ENCODE assay signal across 28 cellular contexts in genomic region chr10:88895252-88895651, GRCh38. TPM values are rescaled to one million over a fixed set of nuclear protein-coding genes. Genes with fewer than 3 reads are reported as not detected.
DNase-seq lines count a peak whose midpoint lies in the region; ATAC-seq, FAIRE-seq and TF ChIP-seq lines count a peak whose summit lies in the region.
"Had no signal": no experiment of that assay in that cellular context is flagged by ENCODE, and none has a peak within 500 bp of the region (broad histone marks: within the 10 kb centered on the region; RNA-seq: fewer than 3 reads in every experiment).

No MANE protein-coding gene starts in this region.

- no peak for ATAC-seq in CD4-positive, alpha-beta T cell (ENCODE audit: poor library complexity)
- ATAC-seq in HG03460 (IDR thresholded peaks at IDR 0.05; ENCODE audit: unreplicated experiment) (peak; percentile 57), GM12878 (peak; percentile 36; the same call in 2 of the 3 replicates)
- ATAC-seq: activated CD8-positive, alpha-beta T cell treated with anti-CD3 and anti-CD28 coated beads for 36 hours; activated naive CD8-positive, alpha-beta T cell treated with anti-CD3 and anti-CD28 coated beads, Interleukin-2, amount 50 U/mL, for 24 hours; body of pancreas; heart right ventricle; naive thymus-derived CD4-positive, alpha-beta T cell had no signal

- H3K27ac Mint-ChIP-seq in CD4-positive, alpha-beta T cell = peak overlapping the region; percentile 13
- no peak overlapping the region for H3K27ac Mint-ChIP-seq in activated CD4-positive, alpha-beta memory T cell treated with anti-CD3 and anti-CD28 coated beads, Interleukin-2, amount 10 ng/mL, durations not matched to agents 7 days and 5 days
- H3K27ac Mint-ChIP-seq: activated CD8-positive, alpha-beta T cell treated with anti-CD3 and anti-CD28 coated beads for 36 hours; HFFc6 had no signal

- H3K79me2 ChIP-seq in GM12878 (ENCODE audit: control insufficient read depth, insufficient read depth, low read length) = peaks cover 88% of the 10 kb centered on the region

- TF ChIP-seq RAD21 in GM12878 (IDR thresholded peaks at IDR 0.05; ENCODE audit: insufficient read depth, low read depth, low read length) = no peak

- no peak for FAIRE-seq in GM12878 (lab: Jason Lieb, UNC)

- CTCF ChIA-PET in CD4-positive, alpha-beta T cell (lab: Charles Lee) = no interaction called here
- CTCF ChIA-PET in GM12878 (lab: Yijun Ruan, JAX) = interaction anchor here (1.1 to 2.2 kb wide), 6 partner anchors 10 to 92 kb away, joined by 3 to 8 read pairs (median 4); no protein-coding TSS in a partner anchor
- CTCF ChIA-PET in activated CD4-positive, alpha-beta memory T cell treated with anti-CD3 and anti-CD28 coated beads, Interleukin-2, amount 10 ng/mL, durations not matched to agents 7 days and 5 days (lab: Charles Lee) = interaction anchor here (0.7 to 1.9 kb wide), 4 partner anchors 14 to 60 kb away, joined by 3 to 6 read pairs (median 4); no protein-coding TSS in a partner anchor

- BruUV-seq in GM12878 (replicated peaks; lab: Mats Ljungman, UMichigan) = no TSS peak

- no peak for TF ChIP-seq CTCF in CD4-positive, alpha-beta T cell (IDR thresholded peaks at IDR 0.05)
- no peak for TF ChIP-seq CTCF in GM12878 (IDR thresholded peaks at IDR 0.05 in 2 of 3, conservative IDR thresholded peaks at IDR 0.05 in 1 of 3; ENCODE audit: control insufficient read depth in 2 of 3, extremely low read depth in 1 of 3, insufficient read depth in 1 of 3, low read depth in 3 of 3, low read length in 3 of 3)
- TF ChIP-seq CTCF in breast epithelium (IDR thresholded peaks at IDR 0.05) = no peak

- no peaks in the 10 kb centered on the region for H4K20me1 ChIP-seq in GM12878 (ENCODE audit: control insufficient read depth, insufficient read depth)

- no peaks in the 10 kb centered on the region for H3K27me3 Mint-ChIP-seq in CD4-positive, alpha-beta T cell
- no peaks in the 10 kb centered on the region for H3K27me3 Mint-ChIP-seq in activated CD4-positive, alpha-beta memory T cell treated with anti-CD3 and anti-CD28 coated beads, Interleukin-2, amount 10 ng/mL, durations not matched to agents 7 days and 5 days
- H3K27me3 Mint-ChIP-seq: activated CD8-positive, alpha-beta T cell treated with anti-CD3 and anti-CD28 coated beads for 36 hours; activated naive CD8-positive, alpha-beta T cell treated with anti-CD3 and anti-CD28 coated beads, Interleukin-2, amount 50 U/mL, for 24 hours; naive thymus-derived CD4-positive, alpha-beta T cell had no signal

- H3K4me3 Mint-ChIP-seq in CD4-positive, alpha-beta T cell = no peak overlapping the region
- H3K4me3 Mint-ChIP-seq in activated CD4-positive, alpha-beta memory T cell treated with anti-CD3 and anti-CD28 coated beads, Interleukin-2, amount 10 ng/mL, durations not matched to agents 7 days and 5 days = no peak overlapping the region
- H3K4me3 Mint-ChIP-seq: activated CD8-positive, alpha-beta T cell treated with anti-CD3 and anti-CD28 coated beads for 36 hours; activated naive CD8-positive, alpha-beta T cell treated with anti-CD3 and anti-CD28 coated beads, Interleukin-2, amount 50 U/mL, for 24 hours; HFFc6; naive thymus-derived CD4-positive, alpha-beta T cell had no signal

- peaks cover 6% of the 10 kb centered on the region for H3K36me3 Mint-ChIP-seq in CD4-positive, alpha-beta T cell (ENCODE audit: low read depth)
- H3K36me3 Mint-ChIP-seq in activated CD4-positive, alpha-beta memory T cell treated with anti-CD3 and anti-CD28 coated beads, Interleukin-2, amount 10 ng/mL, durations not matched to agents 7 days and 5 days (ENCODE audit: low read depth) = peaks cover 48% of the 10 kb centered on the region

- 37% methylated on average over 1 of the region's 1 CpG for WGBS in GM12878 (ENCODE audit: insufficient coverage, insufficient replicate concordance, low lambda C conversion rate, missing lambda C conversion rate)

- H3K9ac ChIP-seq in GM12878 (ENCODE audit: control insufficient read depth, insufficient read depth, low read length) = no peak overlapping the region
- H3K9ac ChIP-seq in rectal smooth muscle tissue (ENCODE audit: low read length) = no peak overlapping the region
- H3K9ac ChIP-seq: GM23248 had no signal

- no peak overlapping the region for H3K4me2 ChIP-seq in GM12878 (ENCODE audit: control insufficient read depth, insufficient read depth)

- in situ Hi-C loops in GM12878 (cut with MboI) = no loop called here

- no peaks in the 10 kb centered on the region for H3K9me3 Mint-ChIP-seq in CD4-positive, alpha-beta T cell
- no peaks in the 10 kb centered on the region for H3K9me3 Mint-ChIP-seq in activated CD4-positive, alpha-beta memory T cell treated with anti-CD3 and anti-CD28 coated beads, Interleukin-2, amount 10 ng/mL, durations not matched to agents 7 days and 5 days
- H3K9me3 Mint-ChIP-seq: activated CD8-positive, alpha-beta T cell treated with anti-CD3 and anti-CD28 coated beads for 36 hours; activated naive CD8-positive, alpha-beta T cell treated with anti-CD3 and anti-CD28 coated beads, Interleukin-2, amount 50 U/mL, for 24 hours; HFFc6; naive thymus-derived CD4-positive, alpha-beta T cell had no signal

- no peak for DNase-seq in CD4-positive, alpha-beta T cell
- DNase-seq in GM12878 (ENCODE audit: low read depth, low spot score) (no peak), MV-4-11 (lab: John Stamatoyannopoulos, UW) (no peak), breast epithelium (ENCODE audit: low spot score in 2 of 2) (no peak)
- DNase-seq in activated CD4-positive, alpha-beta T cell treated with anti-CD3 and anti-CD28 coated beads, Interleukin-2, amount 50 U/mL, for 4 hours = no peak
- DNase-seq in activated CD4-positive, alpha-beta memory T cell treated with anti-CD3 and anti-CD28 coated beads, Interleukin-2, amount 10 ng/mL, durations not matched to agents 7 days and 5 days = no peak
- DNase-seq: activated CD4-positive, CD25-positive, alpha-beta regulatory T cell; activated CD8-positive, alpha-beta T cell treated with anti-CD3 and anti-CD28 coated beads for 36 hours; activated effector memory CD4-positive, alpha-beta T cell treated with Interleukin-2 at 50 U/mL for 16 hours; activated naive CD8-positive, alpha-beta T cell treated with anti-CD3 and anti-CD28 coated beads, Interleukin-2, amount 50 U/mL, for 24 hours; body of pancreas; GM23248; heart right ventricle; HFFc6; Karpas-422; mesendoderm; naive thymus-derived CD4-positive, alpha-beta T cell; NCI-H1694 treated with DMSO at 0.1 percent for 48 hours; nucleus accumbens; SHP77; stimulated activated CD4-positive, alpha-beta T cell treated with anti-CD3 and anti-CD28 coated beads, Interleukin-2, amount 100 ng/mL, for 24 hours had no signal

- H3K36me3 ChIP-seq in GM12878 (ENCODE audit: control insufficient read depth in 2 of 2, insufficient read depth in 2 of 2, low read length in 1 of 2) (no peaks in the 10 kb centered on the region), rectal smooth muscle tissue (ENCODE audit: control insufficient read depth, insufficient read depth, low read length) (peaks cover 6% of the 10 kb centered on the region), breast epithelium (no peaks in the 10 kb centered on the region)
- H3K36me3 ChIP-seq: heart right ventricle had no signal

- peaks cover 43% of the 10 kb centered on the region for H3K4me1 ChIP-seq in GM12878 (ENCODE audit: control insufficient read depth, insufficient read depth, low read length)
- H3K4me1 ChIP-seq in rectal smooth muscle tissue (ENCODE audit: control insufficient read depth, insufficient read depth, low read length) = peaks cover 3% of the 10 kb centered on the region
- H3K4me1 ChIP-seq in breast epithelium = no peaks in the 10 kb centered on the region
- H3K4me1 ChIP-seq: body of pancreas had no signal

- no peak for TF ChIP-seq EP300 in GM12878 (IDR thresholded peaks at IDR 0.05; ENCODE audit: borderline replicate concordance in 1 of 2, control insufficient read depth in 1 of 2, low read depth in 2 of 2, low read length in 2 of 2)

- H3K27me3 ChIP-seq in CD4-positive, alpha-beta T cell (ENCODE audit: control insufficient read depth, insufficient read depth, low read length) = no peaks in the 10 kb centered on the region
- no peaks in the 10 kb centered on the region for H3K27me3 ChIP-seq in GM12878 (replicated peaks in 1 of 2; ENCODE audit: control insufficient read depth in 2 of 2, insufficient read depth in 2 of 2, low read length in 1 of 2)
- no peaks in the 10 kb centered on the region for H3K27me3 ChIP-seq in rectal smooth muscle tissue (ENCODE audit: control insufficient read depth, insufficient read depth, low read length)
- H3K27me3 ChIP-seq in breast epithelium = no peaks in the 10 kb centered on the region
- H3K27me3 ChIP-seq: body of pancreas, heart right ventricle had no signal

- H3K27ac ChIP-seq in CD4-positive, alpha-beta T cell (ENCODE audit: low read depth, low read length) = no peak overlapping the region
- H3K27ac ChIP-seq in GM12878 (ENCODE audit: control insufficient read depth, insufficient read depth) = no peak overlapping the region
- H3K27ac ChIP-seq in rectal smooth muscle tissue (ENCODE audit: low read depth, low read length) = no peak overlapping the region
- no peak overlapping the region for H3K27ac ChIP-seq in breast epithelium
- H3K27ac ChIP-seq: body of pancreas, C4-2B, GM23248 had no signal

- no peak overlapping the region for H3K4me3 ChIP-seq in GM12878
- peak overlapping the region; percentile 21 for H3K4me3 ChIP-seq in rectal smooth muscle tissue (ENCODE audit: low read length)
- no peak overlapping the region for H3K4me3 ChIP-seq in breast epithelium
- H3K4me3 ChIP-seq: body of pancreas, GM23248, heart right ventricle, skin epidermis had no signal

- intact Hi-C loops in CD4-positive, alpha-beta T cell (cut with DNase I, micrococcal nuclease) = no loop called here
- intact Hi-C loops in GM12878 (cut with micrococcal nuclease; ENCODE audit: unreplicated experiment) (no loop called here), breast epithelium (cut with DNase I; ENCODE audit: low total_unique reads) (no loop called here)

- RAD21 ChIA-PET in GM12878 (lab: Charles Lee; ENCODE audit: unreplicated experiment) = interaction anchor here (0.8 to 1.3 kb wide), 4 partner anchors 10 to 59 kb away, joined by 3 to 6 read pairs (median 4); no protein-coding TSS in a partner anchor

- SMC1A ChIA-PET in GM12878 (lab: Charles Lee; ENCODE audit: uncharacterized antibody, unreplicated experiment) = interaction anchor here (0.9 to 5.2 kb wide), 6 partner anchors 12 to 60 kb away, joined by 4 to 50 read pairs (median 6); partner anchors contain the start of gene STAMBPL1

- POLR2A ChIA-PET in CD4-positive, alpha-beta T cell (lab: Charles Lee) = interaction anchor here (0.8 to 1.7 kb wide), 4 partner anchors 11 to 16 kb away, joined by 3 to 8 read pairs (median 3); partner anchors contain the start of gene STAMBPL1
- POLR2A ChIA-PET in GM12878 (lab: Charles Lee) = interaction anchor here (1.1 to 2.2 kb wide), 4 partner anchors 8 to 16 kb away, joined by 4 to 14 read pairs (median 6); no protein-coding TSS in a partner anchor
- POLR2A ChIA-PET in activated CD4-positive, alpha-beta memory T cell treated with anti-CD3 and anti-CD28 coated beads, Interleukin-2, amount 10 ng/mL, durations not matched to agents 7 days and 5 days (lab: Charles Lee) = interaction anchor here (0.7 to 0.9 kb wide), 2 partner anchors 13 to 15 kb away, joined by 3 to 4 read pairs; partner anchors contain the start of gene STAMBPL1

- H2AFZ ChIP-seq in GM12878 (ENCODE audit: control insufficient read depth, low read depth, low read length) = no peak overlapping the region; the same call in 1 of the 2 replicates
- H2AFZ ChIP-seq: GM23248 had no signal

- peaks cover 65% of the 10 kb centered on the region for H3K4me1 Mint-ChIP-seq in CD4-positive, alpha-beta T cell (ENCODE audit: low read depth)
- H3K4me1 Mint-ChIP-seq in activated CD4-positive, alpha-beta memory T cell treated with anti-CD3 and anti-CD28 coated beads, Interleukin-2, amount 10 ng/mL, durations not matched to agents 7 days and 5 days = peaks cover 51% of the 10 kb centered on the region

- TF ChIP-seq POLR2A in GM12878 (IDR thresholded peaks at IDR 0.05; ENCODE audit: low read depth, low read length) (no peak), breast epithelium (IDR thresholded peaks at IDR 0.05) (no peak)

- no peaks in the 10 kb centered on the region for H3K9me3 ChIP-seq in CD4-positive, alpha-beta T cell (ENCODE audit: control insufficient read depth, low read length)
- H3K9me3 ChIP-seq in GM12878 (replicated peaks; ENCODE audit: control insufficient read depth, insufficient read depth, low read length) (no peaks in the 10 kb centered on the region), breast epithelium (no peaks in the 10 kb centered on the region)
- H3K9me3 ChIP-seq: body of pancreas, heart right ventricle had no signal

RNA-seq across cellular contexts. Expression of gene STAMBPL1, which starts 15.2 kb away (rescaled TPM):
- total RNA-seq in CD4-positive, alpha-beta T cell = 10 to 100 TPM; 23.7 to 26.7 TPM
- 253 and 256 TPM in 2 replicates for total RNA-seq in GM12878 (2013; cell fraction: nucleolus; rRNA removed)
- total RNA-seq in GM12878 (2014; rRNA removed) (44.1 and 48.9 TPM in 2 replicates), GM12878 (2014; rRNA removed; fragmentation: Illumina TruSeq; extraction: Trizol) (28.8 and 29.0 TPM in 2 replicates), GM12878 (2021) (24.8 and 26.3 TPM in 2 replicates), breast epithelium (10 to 100 TPM; 17.1 to 21.0 (median 17.9) TPM)
- polyA plus RNA-seq in GM12878 (2011; ENCODE audit: low read depth) = 5.7 TPM
- polyA plus RNA-seq in GM12878 (2011; rRNA removed) (42.1 and 55.8 TPM in 2 replicates), GM12878 (2014; fragmentation: Illumina TruSeq; extraction: Trizol) (24.5 and 29.6 TPM in 2 replicates), GM12878 (2014; fragmentation: Nextera tagmentation; extraction: Ambion mirVana) (10 to 100 TPM in 1 of 2 experiments, 1 to 10 TPM in 1; 7.5 to 13.0 TPM), GM12878 (2014; rRNA removed) (21.2 and 29.6 TPM in 2 replicates), GM12878 (2016; fragmentation: Nextera tagmentation; extraction: Ambion mirVana) (10 to 100 TPM; 21.0 to 21.5 TPM)
- polyA plus RNA-seq in GM12878 (2011; cell fraction: cytosol; rRNA removed) = 24.9 and 36.8 TPM in 2 replicates
- polyA plus RNA-seq in GM12878 (2011; cell fraction: nucleus; rRNA removed) = 48.4 and 51.8 TPM in 2 replicates
- polyA plus RNA-seq in GM12878 (2012) = 9.4 and 15.2 TPM in 2 replicates
- 28.0 and 32.3 TPM in 2 replicates for polyA minus RNA-seq in GM12878 (2011; rRNA and poly(A)+ RNA removed)
- polyA minus RNA-seq in GM12878 (2011; cell fraction: cytosol; rRNA and poly(A)+ RNA removed) = 9.8 and 14.3 TPM in 2 replicates
- 60.7 and 118 TPM in 2 replicates for polyA minus RNA-seq in GM12878 (2011; cell fraction: nucleus; rRNA and poly(A)+ RNA removed)
- total RNA-seq in activated CD4-positive, alpha-beta memory T cell treated with anti-CD3 and anti-CD28 coated beads, Interleukin-2, amount 10 ng/mL, durations not matched to agents 7 days and 5 days = 10 to 100 TPM; 43.2 to 48.5 TPM

RNA-seq across cellular contexts. Expression of gene ANKRD22, which starts 43.6 kb away (rescaled TPM):
- not detected for total RNA-seq in CD4-positive, alpha-beta T cell
- total RNA-seq in GM12878 (2013; cell fraction: nucleolus; rRNA removed) = not detected in 2 replicates
- total RNA-seq in GM12878 (2014; rRNA removed) (0.54 and 0.62 TPM in 2 replicates), GM12878 (2014; rRNA removed; fragmentation: Illumina TruSeq; extraction: Trizol) (0.51 and 0.98 TPM in 2 replicates), GM12878 (2021) (0.48 and 0.56 TPM in 2 replicates), breast epithelium (1 to 10 TPM in 1 of 3 donors, under 1 TPM in 1, not detected in 1; 0.59 to 1.6 TPM)
- polyA plus RNA-seq in GM12878 (2011; ENCODE audit: low read depth) = 0.16 TPM
- polyA plus RNA-seq in GM12878 (2011; rRNA removed) (0.52 and 0.59 TPM in 2 replicates), GM12878 (2014; fragmentation: Illumina TruSeq; extraction: Trizol) (0.95 and 1.1 TPM in 2 replicates), GM12878 (2014; fragmentation: Nextera tagmentation; extraction: Ambion mirVana) (1 to 10 TPM in 1 of 2 experiments, under 1 TPM in 1; 0.92 to 1.3 TPM), GM12878 (2014; rRNA removed) (0.59 and 0.96 TPM in 2 replicates), GM12878 (2016; fragmentation: Nextera tagmentation; extraction: Ambion mirVana) (under 1 TPM; 0.30 to 0.79 TPM)
- 0.17 and 0.22 TPM in 2 replicates for polyA plus RNA-seq in GM12878 (2011; cell fraction: cytosol; rRNA removed)
- polyA plus RNA-seq in GM12878 (2011; cell fraction: nucleus; rRNA removed) = 0.16 TPM in 1 of 2 replicates, not detected in the other
- polyA plus RNA-seq in GM12878 (2012) = 0.08 and 0.16 TPM in 2 replicates
- polyA minus RNA-seq in GM12878 (2011; rRNA and poly(A)+ RNA removed) = 0.15 TPM in 1 of 2 replicates, not detected in the other
- polyA minus RNA-seq in GM12878 (2011; cell fraction: cytosol; rRNA and poly(A)+ RNA removed) = not detected in 2 replicates
- polyA minus RNA-seq in GM12878 (2011; cell fraction: nucleus; rRNA and poly(A)+ RNA removed) = not detected in 2 replicates
- under 1 TPM; 0.15 to 0.18 TPM for total RNA-seq in activated CD4-positive, alpha-beta memory T cell treated with anti-CD3 and anti-CD28 coated beads, Interleukin-2, amount 10 ng/mL, durations not matched to agents 7 days and 5 days
- total RNA-seq: activated CD8-positive, alpha-beta T cell treated with anti-CD3 and anti-CD28 coated beads for 36 hours; cerebellum; fibroblast of villous mesenchyme; HFFc6 had no signal
- polyA plus RNA-seq: AG04450, GM23248 had no signal

RNA-seq across cellular contexts. Expression of gene ACTA2, which starts 57.3 kb away (rescaled TPM):
- total RNA-seq in CD4-positive, alpha-beta T cell = 1 to 10 TPM; 1.8 to 2.1 TPM
- 23.9 and 26.3 TPM in 2 replicates for total RNA-seq in GM12878 (2013; cell fraction: nucleolus; rRNA removed)
- 25.3 and 32.5 TPM in 2 replicates for total RNA-seq in GM12878 (2014; rRNA removed)
- 19.1 and 19.7 TPM in 2 replicates for total RNA-seq in GM12878 (2014; rRNA removed; fragmentation: Illumina TruSeq; extraction: Trizol)
- 38.4 and 39.2 TPM in 2 replicates for total RNA-seq in GM12878 (2021)
- polyA plus RNA-seq in GM12878 (2011; ENCODE audit: low read depth) = 43.4 TPM
- 18.1 and 32.2 TPM in 2 replicates for polyA plus RNA-seq in GM12878 (2011; rRNA removed)
- polyA plus RNA-seq in GM12878 (2011; cell fraction: cytosol; rRNA removed) = 54.6 and 70.4 TPM in 2 replicates
- polyA plus RNA-seq in GM12878 (2011; cell fraction: nucleus; rRNA removed) = 40.9 and 41.4 TPM in 2 replicates
- polyA plus RNA-seq in GM12878 (2012) = 45.7 and 60.9 TPM in 2 replicates
- polyA plus RNA-seq in GM12878 (2014; fragmentation: Illumina TruSeq; extraction: Trizol) = 39.5 and 39.9 TPM in 2 replicates
- 10 to 100 TPM in 1 of 2 experiments, 1 to 10 TPM in 1; 7.4 to 11.6 TPM for polyA plus RNA-seq in GM12878 (2014; fragmentation: Nextera tagmentation; extraction: Ambion mirVana)
- polyA plus RNA-seq in GM12878 (2014; rRNA removed) = 23.9 and 32.0 TPM in 2 replicates
- polyA plus RNA-seq in GM12878 (2016; fragmentation: Nextera tagmentation; extraction: Ambion mirVana) = 10 to 100 TPM; 75.4 to 78.2 TPM
- 44.8 and 58.0 TPM in 2 replicates for polyA minus RNA-seq in GM12878 (2011; rRNA and poly(A)+ RNA removed)
- polyA minus RNA-seq in GM12878 (2011; cell fraction: cytosol; rRNA and poly(A)+ RNA removed) = 28.2 and 29.3 TPM in 2 replicates
- polyA minus RNA-seq in GM12878 (2011; cell fraction: nucleus; rRNA and poly(A)+ RNA removed) = 19.0 and 37.1 TPM in 2 replicates
- total RNA-seq in activated CD4-positive, alpha-beta memory T cell treated with anti-CD3 and anti-CD28 coated beads, Interleukin-2, amount 10 ng/mL, durations not matched to agents 7 days and 5 days = 10 to 100 TPM; 14.7 to 15.5 TPM
- total RNA-seq in breast epithelium = 1,000 to 10,000 TPM in 2 of 3 donors, 10 to 100 TPM in 1; 87.9 to 1,054 (median 1,036) TPM

Comparison
In these comparisons a context has a peak if more than half of its experiments do, and no peak if none do; other contexts are left out.
1. RNA of gene ACTA2, which starts 57.3 kb away (total RNA-seq): 87.9 to 1,054 TPM in breast epithelium, 19.1 to 39.2 TPM in GM12878 and 14.7 to 15.5 TPM in activated CD4-positive, alpha-beta memory T cell treated with anti-CD3 and anti-CD28 coated beads, Interleukin-2, amount 10 ng/mL, durations not matched to agents 7 days and 5 days; 1.8 to 2.1 TPM in CD4-positive, alpha-beta T cell; every median in the first group is over 4 times any median in the second.